20 cellular contexts compared by ENCODE assay signal in the genomic region with DNA sequence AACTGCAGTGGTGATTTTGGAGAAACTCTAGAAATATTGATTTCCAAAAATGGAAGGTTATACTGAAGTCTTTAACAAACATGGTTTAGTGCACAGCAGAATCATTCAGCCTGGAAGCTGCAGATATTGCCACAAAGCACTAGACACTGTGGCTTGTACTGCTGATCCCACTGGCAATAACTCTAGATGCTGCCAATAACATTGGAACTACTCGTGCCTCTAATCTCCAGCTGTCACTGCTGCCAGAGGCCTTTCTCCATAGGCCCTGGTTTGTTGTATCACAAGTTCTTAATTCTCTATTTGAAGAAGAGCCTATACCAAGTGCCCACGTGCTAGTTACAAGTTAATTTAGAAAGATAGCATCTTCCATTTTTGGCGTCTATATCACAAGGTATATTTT. TPM values are rescaled to one million over a fixed set of nuclear protein-coding genes. Genes with fewer than 3 reads are reported as not detected.
"Had no signal": no experiment of that assay in that cellular context is flagged by ENCODE, and none has a peak within 500 bp of the region (broad histone marks: within the 10 kb centered on the region; RNA-seq: fewer than 3 reads in every experiment).

No MANE protein-coding gene starts in this region.

- H3K4me1 ChIP-seq: Peyer's patch had no signal

- DNase-seq: activated CD4-positive, alpha-beta T cell treated with anti-CD3 and anti-CD28 coated beads for 48 hours; activated CD4-positive, alpha-beta T cell treated with anti-CD3 and anti-CD28 coated beads, Interleukin-2, amount 50 U/mL, for 4 hours; activated CD4-positive, CD25-positive, alpha-beta regulatory T cell treated with anti-CD3 and anti-CD28 coated beads, Interleukin-2, amount 50 U/mL, for 72 hours; activated CD8-positive, alpha-beta memory T cell treated with anti-CD3 and anti-CD28 coated beads, Interleukin-2, amount 50 U/mL, for 48 hours; activated CD8-positive, alpha-beta T cell treated with anti-CD3 and anti-CD28 coated beads, Interleukin-2, amount 10 ng/mL, durations not matched to agents 7 days and 5 days; activated naive CD4-positive, alpha-beta T cell treated with anti-CD3 and anti-CD28 coated beads, Interleukin-2, amount 50 U/mL, for 16 hours; activated T-cell treated with anti-CD3 and anti-CD28 coated beads, Interleukin-2, amount 50 U/mL, for 1 hour; amygdala; KG1; NCI-H1092; NCI-H1417; NCI-H2029 treated with DMSO at 0.1 percent for 48 hours; NCI-H526 treated with DMSO at 0.1 percent for 48 hours; Peyer's patch; SHP77 treated with DMSO at 0.1 percent for 48 hours had no signal

- H3K27ac ChIP-seq: Peyer's patch, RWPE1 had no signal

- H3K4me3 ChIP-seq: Peyer's patch had no signal

- H3K27me3 ChIP-seq: Peyer's patch had no signal

- ATAC-seq: activated CD8-positive, alpha-beta T cell treated with anti-CD3 and anti-CD28 coated beads, Interleukin-2, amount 10 ng/mL, durations not matched to agents 7 days and 5 days; WTC11 had no signal

- H3K36me3 ChIP-seq: Peyer's patch had no signal

RNA-seq across cellular contexts. Expression of a gene that starts 19.3 kb away (rescaled TPM):
- total RNA-seq: activated CD8-positive, alpha-beta T cell treated with anti-CD3 and anti-CD28 coated beads, Interleukin-2, amount 10 ng/mL, durations not matched to agents 7 days and 5 days; LHCN-M2; M059J; Peyer's patch; SK-MEL-5 had no signal
